ENCODE assay signal across 1 cellular context in the genomic region with DNA sequence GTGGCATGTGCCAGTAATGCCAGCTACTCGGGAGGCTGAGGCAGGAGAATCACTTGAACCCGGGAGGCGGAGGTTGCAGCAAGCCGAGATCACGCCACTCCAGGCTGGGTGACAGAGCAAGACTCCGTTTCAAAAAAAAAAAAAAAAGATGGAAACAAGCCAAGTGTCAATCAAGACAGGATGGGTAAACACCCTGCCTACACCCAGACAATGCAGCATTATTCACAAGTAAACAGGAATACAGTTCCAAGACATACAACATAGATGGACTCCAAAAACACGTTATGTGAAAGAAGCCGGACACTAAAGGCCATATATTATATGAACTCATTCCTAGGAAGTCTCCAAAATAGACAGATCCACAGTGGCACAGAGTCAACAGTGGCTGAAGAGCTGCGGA.
A peak's percentile ranks its signal among the peaks of the same experiment; 100 is the strongest.
TF ChIP-seq lines count a peak whose summit lies in the region.

No MANE protein-coding gene starts in this region.

TF ChIP-seq in HepG2, 621 proteins besides CTCF, POLR2A, EP300 and RAD21 (continued from another document):
- TF ChIP-seq ZNF318 (CRISPR knock-in tag; IDR thresholded peaks at IDR 0.05) (no peak), ELF3 (CRISPR knock-in tag; IDR thresholded peaks at IDR 0.05) (no peak), SAP130 (CRISPR knock-in tag; IDR thresholded peaks at IDR 0.05; ENCODE audit: low read depth) (0 out of 2 replicates have a peak, but pooled peaks have one; percentile 27), MYC (CRISPR knock-in tag; IDR thresholded peaks at IDR 0.05; ENCODE audit: borderline replicate concordance) (no peak), ZNF256 (CRISPR knock-in tag; conservative IDR thresholded peaks at IDR 0.05) (no peak), ZNF138 (CRISPR knock-in tag; IDR thresholded peaks at IDR 0.05; ENCODE audit: low read depth) (no peak), MTF2 (CRISPR knock-in tag; IDR thresholded peaks at IDR 0.05; ENCODE audit: borderline replicate concordance) (no peak), ZNF317 (CRISPR knock-in tag; IDR thresholded peaks at IDR 0.05) (no peak), CREM (IDR thresholded peaks at IDR 0.05) (no peak), CREM (CRISPR knock-in tag; IDR thresholded peaks at IDR 0.05) (no peak), ISL2 (CRISPR knock-in tag; IDR thresholded peaks at IDR 0.05) (0 out of 2 replicates have a peak, but pooled peaks have one; percentile 16), TBX2 (CRISPR knock-in tag; IDR thresholded peaks at IDR 0.05; ENCODE audit: borderline replicate concordance) (no peak), ARNT (IDR thresholded peaks at IDR 0.05) (no peak), TBX3 (IDR thresholded peaks at IDR 0.05; ENCODE audit: borderline replicate concordance) (no peak), KLF13 (CRISPR knock-in tag; IDR thresholded peaks at IDR 0.05) (no peak), ZMYM4 (CRISPR knock-in tag; IDR thresholded peaks at IDR 0.05) (no peak), PHB2 (IDR thresholded peaks at IDR 0.05; ENCODE audit: partially characterized antibody) (no peak), FLYWCH1 (CRISPR knock-in tag; IDR thresholded peaks at IDR 0.05) (no peak), FOXA1 (IDR thresholded peaks at IDR 0.05) (no peak), FOXA1 (CRISPR knock-in tag; IDR thresholded peaks at IDR 0.05) (peak; percentile 47; the same call in 1 of the 2 replicates), ZSCAN9 (CRISPR knock-in tag; IDR thresholded peaks at IDR 0.05; ENCODE audit: borderline replicate concordance) (no peak), KLF6 (CRISPR knock-in tag; IDR thresholded peaks at IDR 0.05) (no peak), SOX5 (CRISPR knock-in tag; IDR thresholded peaks at IDR 0.05; ENCODE audit: borderline replicate concordance) (peak; percentile 76; the same call in 1 of the 2 replicates), ZFP36L1 (CRISPR knock-in tag; IDR thresholded peaks at IDR 0.05) (no peak), SYNCRIP (IDR thresholded peaks at IDR 0.05; ENCODE audit: insufficient read depth, low read depth, low read length) (no peak), MEF2D (CRISPR knock-in tag; IDR thresholded peaks at IDR 0.05) (no peak), ZNF572 (CRISPR knock-in tag; IDR thresholded peaks at IDR 0.05) (no peak)
- TF ChIP-seq, protein P1, sequence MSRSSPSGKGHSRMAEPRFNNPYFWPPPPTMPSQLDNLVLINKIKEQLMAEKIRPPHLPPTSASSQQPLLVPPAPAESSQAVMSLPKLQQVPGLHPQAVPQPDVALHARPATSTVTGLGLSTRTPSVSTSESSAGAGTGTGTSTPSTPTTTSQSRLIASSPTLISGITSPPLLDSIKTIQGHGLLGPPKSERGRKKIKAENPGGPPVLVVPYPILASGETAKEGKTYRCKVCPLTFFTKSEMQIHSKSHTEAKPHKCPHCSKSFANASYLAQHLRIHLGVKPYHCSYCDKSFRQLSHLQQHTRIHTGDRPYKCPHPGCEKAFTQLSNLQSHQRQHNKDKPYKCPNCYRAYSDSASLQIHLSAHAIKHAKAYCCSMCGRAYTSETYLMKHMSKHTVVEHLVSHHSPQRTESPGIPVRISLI (CRISPR knock-in tag; IDR thresholded peaks at IDR 0.05; ENCODE audit: borderline replicate concordance) = peak; percentile 78
- TF ChIP-seq, protein P2, sequence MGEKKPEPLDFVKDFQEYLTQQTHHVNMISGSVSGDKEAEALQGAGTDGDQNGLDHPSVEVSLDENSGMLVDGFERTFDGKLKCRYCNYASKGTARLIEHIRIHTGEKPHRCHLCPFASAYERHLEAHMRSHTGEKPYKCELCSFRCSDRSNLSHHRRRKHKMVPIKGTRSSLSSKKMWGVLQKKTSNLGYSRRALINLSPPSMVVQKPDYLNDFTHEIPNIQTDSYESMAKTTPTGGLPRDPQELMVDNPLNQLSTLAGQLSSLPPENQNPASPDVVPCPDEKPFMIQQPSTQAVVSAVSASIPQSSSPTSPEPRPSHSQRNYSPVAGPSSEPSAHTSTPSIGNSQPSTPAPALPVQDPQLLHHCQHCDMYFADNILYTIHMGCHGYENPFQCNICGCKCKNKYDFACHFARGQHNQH (CRISPR knock-in tag; IDR thresholded peaks at IDR 0.05) = no peak
- TF ChIP-seq, protein P3, sequence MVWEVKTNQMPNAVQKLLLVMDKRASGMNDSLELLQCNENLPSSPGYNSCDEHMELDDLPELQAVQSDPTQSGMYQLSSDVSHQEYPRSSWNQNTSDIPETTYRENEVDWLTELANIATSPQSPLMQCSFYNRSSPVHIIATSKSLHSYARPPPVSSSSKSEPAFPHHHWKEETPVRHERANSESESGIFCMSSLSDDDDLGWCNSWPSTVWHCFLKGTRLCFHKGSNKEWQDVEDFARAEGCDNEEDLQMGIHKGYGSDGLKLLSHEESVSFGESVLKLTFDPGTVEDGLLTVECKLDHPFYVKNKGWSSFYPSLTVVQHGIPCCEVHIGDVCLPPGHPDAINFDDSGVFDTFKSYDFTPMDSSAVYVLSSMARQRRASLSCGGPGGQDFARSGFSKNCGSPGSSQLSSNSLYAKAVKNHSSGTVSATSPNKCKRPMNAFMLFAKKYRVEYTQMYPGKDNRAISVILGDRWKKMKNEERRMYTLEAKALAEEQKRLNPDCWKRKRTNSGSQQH (CRISPR knock-in tag; IDR thresholded peaks at IDR 0.05; ENCODE audit: low read depth) = no peak
